In the genomic region with DNA sequence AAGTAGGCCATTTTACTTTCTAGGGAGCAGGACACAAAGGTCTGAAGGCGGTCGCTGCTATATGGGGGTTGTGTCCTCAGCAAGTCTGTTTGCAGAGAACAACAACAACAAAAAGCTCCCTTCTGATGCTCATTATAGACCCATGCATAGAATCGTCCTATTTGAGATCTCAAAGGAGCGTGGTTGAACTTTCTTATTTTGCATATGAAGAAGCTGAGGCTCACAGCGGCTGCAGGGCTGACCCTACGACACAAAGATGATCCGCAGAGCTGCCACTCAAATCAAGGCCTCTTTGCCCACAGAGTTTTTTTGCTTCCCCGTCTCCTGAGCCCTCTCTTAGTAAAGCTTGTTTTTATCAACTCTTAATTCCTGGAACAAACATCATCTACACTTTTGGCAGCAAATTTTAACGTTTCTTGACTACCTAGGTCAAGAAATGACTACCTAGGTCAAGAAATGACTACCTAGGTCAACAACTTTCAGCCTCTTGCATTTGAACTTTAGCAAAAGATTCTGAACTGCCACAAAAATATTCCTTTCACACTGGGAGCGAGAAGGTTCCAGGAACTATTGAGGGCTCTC, we compare ENCODE assay signal across 18 cellular contexts.
DNase-seq lines count a peak whose midpoint lies in the region; ATAC-seq, FAIRE-seq and TF ChIP-seq lines count a peak whose summit lies in the region.
"Had no signal": no experiment of that assay in that cellular context is flagged by ENCODE, and none has a peak within 500 bp of the region (broad histone marks: within the 10 kb centered on the region; RNA-seq: fewer than 3 reads in every experiment).

No MANE protein-coding gene starts in this region.

- no peaks in the 10 kb centered on the region for H3K27me3 Mint-ChIP-seq in T-helper 1 cell treated with Interleukin-12 subunit alpha and Interleukin-12 subunit beta and Interleukin-4 antibody, amounts not matched to agents 30 μg/mL and 1 μg/mL, for 36 hours (ENCODE audit: low read depth)
- H3K27me3 Mint-ChIP-seq in neural progenitor cell (ENCODE audit: insufficient read depth, low read depth): peaks cover 3% of the 10 kb centered on the region
- peaks cover 16% of the 10 kb centered on the region for H3K27me3 Mint-ChIP-seq in CD4-positive, alpha-beta T cell

- H3K9me3 ChIP-seq in HAP-1 (no peaks in the 10 kb centered on the region), K562 (replicated peaks; ENCODE audit: control insufficient read depth, insufficient read depth, low read depth, low read length) (no peaks in the 10 kb centered on the region), neural progenitor cell (ENCODE audit: low read depth) (no peaks in the 10 kb centered on the region)
- H3K9me3 ChIP-seq in CD4-positive, alpha-beta T cell (ENCODE audit: control insufficient read depth, low read length): no peaks in the 10 kb centered on the region
- H3K9me3 ChIP-seq: BLaER1 treated with 17β-estradiol and CSF1 and Interleukin-3, amounts not matched to agents 10 nM and 100 nM had no signal

- no peaks in the 10 kb centered on the region for H3K9me1 ChIP-seq in K562 (ENCODE audit: control insufficient read depth, insufficient read depth, low read length)

- BruUV-seq in K562 (replicated peaks; lab: Mats Ljungman, UMichigan): no TSS peak

- TF ChIP-seq RAD21 in K562 (CRISPR knock-in tag; conservative IDR thresholded peaks at IDR 0.05 in 1 of 2, IDR thresholded peaks at IDR 0.05 in 1 of 2): no peak

- peak overlapping the region; percentile 27 for H3K27ac Mint-ChIP-seq in T-helper 1 cell treated with Interleukin-12 subunit alpha and Interleukin-12 subunit beta and Interleukin-4 antibody, amounts not matched to agents 30 μg/mL and 1 μg/mL, for 36 hours
- H3K27ac Mint-ChIP-seq in neural progenitor cell: no peak overlapping the region
- no peak overlapping the region for H3K27ac Mint-ChIP-seq in CD4-positive, alpha-beta T cell

- 22% methylated on average over 10 of the region's 10 CpGs for WGBS in K562 (ENCODE audit: insufficient coverage, low coverage, missing lambda C conversion rate)

- H4K20me1 ChIP-seq in K562 (replicated peaks; ENCODE audit: control insufficient read depth, insufficient read depth, low read length): peaks cover 5% of the 10 kb centered on the region; the same call in 1 of the 2 replicates
- H4K20me1 ChIP-seq in neural progenitor cell (ENCODE audit: low read depth): no peaks in the 10 kb centered on the region
- H4K20me1 ChIP-seq: BLaER1 treated with 17β-estradiol and CSF1 and Interleukin-3, amounts not matched to agents 10 nM and 100 nM had no signal

- no peak overlapping the region for H3K4me3 Mint-ChIP-seq in T-helper 1 cell treated with Interleukin-12 subunit alpha and Interleukin-12 subunit beta and Interleukin-4 antibody, amounts not matched to agents 30 μg/mL and 1 μg/mL, for 36 hours
- no peak overlapping the region for H3K4me3 Mint-ChIP-seq in neural progenitor cell
- no peak overlapping the region for H3K4me3 Mint-ChIP-seq in CD4-positive, alpha-beta T cell

- intact Hi-C loops in K562 (cut with micrococcal nuclease): no loop called here
- intact Hi-C loops in CD4-positive, alpha-beta T cell (cut with DNase I, micrococcal nuclease): no loop called here
- intact Hi-C loops in cardiac septum (cut with DNase I): no loop called here

- no peaks in the 10 kb centered on the region for H3K9me3 Mint-ChIP-seq in T-helper 1 cell treated with Interleukin-12 subunit alpha and Interleukin-12 subunit beta and Interleukin-4 antibody, amounts not matched to agents 30 μg/mL and 1 μg/mL, for 36 hours
- no peaks in the 10 kb centered on the region for H3K9me3 Mint-ChIP-seq in neural progenitor cell
- H3K9me3 Mint-ChIP-seq in CD4-positive, alpha-beta T cell: no peaks in the 10 kb centered on the region

- DNase-seq in HAP-1 (ENCODE audit: low spot score in 2 of 2) (peak; percentile 54 to 59), K562 (ENCODE audit: extremely low read depth in 1 of 4, low spot score in 3 of 4) (no peak), neural progenitor cell (ENCODE audit: low spot score) (no peak), cardiac septum (ENCODE audit: low spot score) (no peak)
- DNase-seq in CD4-positive, alpha-beta T cell: no peak
- DNase-seq: DMS79, MM.1S, NCI-H1092, NCI-H1436 treated with DMSO at 0.1 percent for 48 hours, NCI-H2029, NCI-H2171, NCI-H526 had no signal

- CTCF ChIA-PET in K562 (lab: Yijun Ruan, JAX; ENCODE audit: low intra/inter-chr PET ratio): no interaction called here
- CTCF ChIA-PET in CD4-positive, alpha-beta T cell (lab: Charles Lee): no interaction called here

- no peak for FAIRE-seq in K562 (lab: Jason Lieb, UNC)
- FAIRE-seq: GM12892, H54, HTR-8/SVneo had no signal

- no peaks in the 10 kb centered on the region for H3K36me3 Mint-ChIP-seq in T-helper 1 cell treated with Interleukin-12 subunit alpha and Interleukin-12 subunit beta and Interleukin-4 antibody, amounts not matched to agents 30 μg/mL and 1 μg/mL, for 36 hours (ENCODE audit: low read depth)
- no peaks in the 10 kb centered on the region for H3K36me3 Mint-ChIP-seq in neural progenitor cell
- H3K36me3 Mint-ChIP-seq in CD4-positive, alpha-beta T cell (ENCODE audit: low read depth): no peaks in the 10 kb centered on the region

- TF ChIP-seq POLR2A in K562 (conservative IDR thresholded peaks at IDR 0.05): no peak

- H3K4me3 ChIP-seq in HAP-1: no peak overlapping the region
- no peak overlapping the region for H3K4me3 ChIP-seq in K562
- no peak overlapping the region for H3K4me3 ChIP-seq in neural progenitor cell
- H3K4me3 ChIP-seq: BLaER1 treated with 17β-estradiol and CSF1 and Interleukin-3, amounts not matched to agents 10 nM and 100 nM had no signal

- no peak overlapping the region for H2AFZ ChIP-seq in K562 (ENCODE audit: low read depth, low read length)
- peak overlapping the region; percentile 90 for H2AFZ ChIP-seq in neural progenitor cell (replicated peaks)

- in situ Hi-C loops in HAP-1 (cut with MboI; ENCODE audit: low sequenced_read_pairs): no loop called here
- in situ Hi-C loops in K562 (cut with MboI): no loop called here

- H3K27me3 ChIP-seq in HAP-1 (ENCODE audit: low read depth): no peaks in the 10 kb centered on the region
- peaks cover 5 to 17% of the 10 kb centered on the region in 2 experiments; a peak in 4 of 5 replicates for H3K27me3 ChIP-seq in K562 (ENCODE audit: control insufficient read depth in 2 of 2, insufficient read depth in 2 of 2, low read length in 2 of 2)
- H3K27me3 ChIP-seq in neural progenitor cell: no peaks in the 10 kb centered on the region
- H3K27me3 ChIP-seq in CD4-positive, alpha-beta T cell (ENCODE audit: control insufficient read depth, insufficient read depth, low read length): no peaks in the 10 kb centered on the region
- H3K27me3 ChIP-seq: BLaER1 treated with 17β-estradiol and CSF1 and Interleukin-3, amounts not matched to agents 10 nM and 100 nM had no signal

- H3K79me2 ChIP-seq in K562 (ENCODE audit: control insufficient read depth, insufficient read depth, low read length) (no peaks in the 10 kb centered on the region), neural progenitor cell (ENCODE audit: low read depth) (no peaks in the 10 kb centered on the region)

- H3K9ac ChIP-seq in K562 (ENCODE audit: insufficient read depth in 1 of 2, low read depth in 2 of 2, low read length in 2 of 2): no peak overlapping the region
- H3K9ac ChIP-seq in neural progenitor cell: no peak overlapping the region
- H3K9ac ChIP-seq: BLaER1 treated with 17β-estradiol and CSF1 and Interleukin-3, amounts not matched to agents 10 nM and 100 nM had no signal

- peaks cover 12% of the 10 kb centered on the region for H3K4me1 ChIP-seq in HAP-1
- H3K4me1 ChIP-seq in K562 (replicated peaks in 1 of 2; ENCODE audit: control insufficient read depth in 2 of 2, insufficient read depth in 2 of 2, low read length in 2 of 2): no peaks in the 10 kb centered on the region
- H3K4me1 ChIP-seq in neural progenitor cell: peaks cover 31% of the 10 kb centered on the region

- no peak for ATAC-seq in K562
- ATAC-seq in GM21390 (IDR thresholded peaks at IDR 0.05; ENCODE audit: unreplicated experiment): no peak
- ATAC-seq in CD4-positive, alpha-beta T cell (ENCODE audit: poor library complexity): no peak

- TF ChIP-seq EP300 in K562 (IDR thresholded peaks at IDR 0.05; ENCODE audit: low read length): no peak

- H3K36me3 ChIP-seq in HAP-1 (replicated peaks): no peaks in the 10 kb centered on the region
- H3K36me3 ChIP-seq in K562 (ENCODE audit: control insufficient read depth, insufficient read depth, low read length): no peaks in the 10 kb centered on the region
- H3K36me3 ChIP-seq in neural progenitor cell: no peaks in the 10 kb centered on the region
- H3K36me3 ChIP-seq: BLaER1 treated with 17β-estradiol and CSF1 and Interleukin-3, amounts not matched to agents 10 nM and 100 nM had no signal

- POLR2A ChIA-PET in K562 (lab: Yijun Ruan, JAX): interaction anchor here (0.5 kb wide), 1 partner anchor 396 kb away, joined by 3 read pairs; no protein-coding TSS in a partner anchor
- POLR2A ChIA-PET in CD4-positive, alpha-beta T cell (lab: Charles Lee): no interaction called here

- H3K27ac ChIP-seq in K562 (ENCODE audit: extremely low read depth, low read depth, low read length) (no peak overlapping the region), neural progenitor cell (no peak overlapping the region)
- no peak overlapping the region for H3K27ac ChIP-seq in CD4-positive, alpha-beta T cell (ENCODE audit: low read depth, low read length)
- H3K27ac ChIP-seq: BLaER1 treated with 17β-estradiol and CSF1 and Interleukin-3, amounts not matched to agents 10 nM and 100 nM had no signal

- H3K4me2 ChIP-seq in K562 (ENCODE audit: insufficient read depth, low read length) (no peak overlapping the region), neural progenitor cell (peak overlapping the region; percentile 22)
- H3K4me2 ChIP-seq: BLaER1 treated with 17β-estradiol and CSF1 and Interleukin-3, amounts not matched to agents 10 nM and 100 nM had no signal

- H3F3A ChIP-seq in neural progenitor cell (ENCODE audit: low read depth): peaks cover 10% of the 10 kb centered on the region

- peaks cover 13% of the 10 kb centered on the region for H3K4me1 Mint-ChIP-seq in T-helper 1 cell treated with Interleukin-12 subunit alpha and Interleukin-12 subunit beta and Interleukin-4 antibody, amounts not matched to agents 30 μg/mL and 1 μg/mL, for 36 hours (ENCODE audit: low read depth)
- H3K4me1 Mint-ChIP-seq in neural progenitor cell: peaks cover 39% of the 10 kb centered on the region
- H3K4me1 Mint-ChIP-seq in CD4-positive, alpha-beta T cell (ENCODE audit: low read depth): no peaks in the 10 kb centered on the region

- TF ChIP-seq CTCF in K562 (IDR thresholded peaks at IDR 0.05 in 2 of 3, conservative IDR thresholded peaks at IDR 0.05 in 1 of 3; ENCODE audit: insufficient read depth in 2 of 3, low read depth in 1 of 3, low read length in 3 of 3) (no peak), neural progenitor cell (IDR thresholded peaks at IDR 0.05) (no peak)
- TF ChIP-seq CTCF in CD4-positive, alpha-beta T cell (IDR thresholded peaks at IDR 0.05): no peak

Comparison
In these comparisons a context has a peak if more than half of its experiments do, and no peak if none do; other contexts are left out.
1. DNase-seq: peak in HAP-1 (2 of 2); none in K562 (0 of 4), neural progenitor cell (single experiment), CD4-positive, alpha-beta T cell (0 of 10) and cardiac septum (single experiment).